ENCODE assay signal across 1 cellular context in genomic region chr18:77090546-77091200, GRCh38.
TF ChIP-seq lines count a peak whose summit lies in the region.

No MANE protein-coding gene starts in this region.

TF ChIP-seq in HepG2, 621 proteins besides CTCF, POLR2A, EP300 and RAD21 (continued from another document):
- no peak for TF ChIP-seq MTA1 (CRISPR knock-in tag; IDR thresholded peaks at IDR 0.05; ENCODE audit: borderline replicate concordance)
